8 cellular contexts compared by ENCODE assay signal in the genomic region with DNA sequence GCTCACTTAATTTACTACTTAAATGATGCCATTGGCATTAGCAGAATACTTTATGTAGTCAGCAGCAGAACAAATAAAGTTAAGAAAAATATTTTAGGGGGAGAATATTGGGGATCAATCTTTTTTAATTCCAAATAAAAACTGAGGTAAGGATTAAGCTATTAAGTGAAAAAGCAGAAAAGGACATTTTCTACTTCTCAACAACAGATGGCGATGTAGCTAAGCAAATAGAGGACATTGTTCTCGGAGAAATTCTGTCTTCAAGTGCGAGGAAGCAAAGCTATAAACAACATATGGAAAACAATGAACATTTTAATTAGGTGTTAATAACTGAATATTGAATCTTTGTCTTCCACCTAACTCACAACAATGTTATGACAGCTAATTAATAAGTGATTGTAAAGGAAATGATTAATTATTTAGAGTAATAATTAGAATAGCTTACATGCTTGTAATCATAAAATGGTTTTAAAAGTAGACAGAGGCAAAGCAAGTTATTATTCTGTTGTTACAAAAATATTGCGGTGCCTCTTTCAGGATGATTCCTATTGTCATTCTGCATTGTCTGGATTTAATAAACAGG. TPM values are rescaled to one million over a fixed set of nuclear protein-coding genes. Genes with fewer than 3 reads are reported as not detected.
DNase-seq lines count a peak whose midpoint lies in the region; ATAC-seq, FAIRE-seq and TF ChIP-seq lines count a peak whose summit lies in the region.

No MANE protein-coding gene starts in this region.

- no peak overlapping the region for H3K27ac ChIP-seq in 22Rv1
- no peak overlapping the region for H3K27ac ChIP-seq in astrocyte (ENCODE audit: low read depth, low read length)

- peaks cover 32% of the 10 kb centered on the region for H3K4me1 Mint-ChIP-seq in astrocyte (ENCODE audit: low read depth, unreplicated experiment)
- H3K4me1 Mint-ChIP-seq in stimulated activated naive CD8-positive, alpha-beta T cell treated with anti-CD3 and anti-CD28 coated beads, Interleukin-15, amount 100 ng/mL, for 72 hours = peaks cover 7% of the 10 kb centered on the region
- peaks cover 4% of the 10 kb centered on the region for H3K4me1 Mint-ChIP-seq in activated T-cell treated with anti-CD3 and anti-CD28 coated beads, Interleukin-2, amount 50 U/mL, for 24 hours (ENCODE audit: low read depth)

- H2AFZ ChIP-seq in astrocyte (ENCODE audit: low read depth, low read length) = no peak overlapping the region

- no peak for ATAC-seq in stimulated activated naive CD8-positive, alpha-beta T cell treated with anti-CD3 and anti-CD28 coated beads, Interleukin-15, amount 100 ng/mL, for 72 hours
- no peak for ATAC-seq in HG03025 (IDR thresholded peaks at IDR 0.05; ENCODE audit: low FRiP score, unreplicated experiment)

- H3K36me3 ChIP-seq in astrocyte (ENCODE audit: insufficient read depth, low read length) = no peaks in the 10 kb centered on the region
- H3K36me3 ChIP-seq in kidney epithelial cell (ENCODE audit: control insufficient read depth, insufficient read depth, low read length) = no peaks in the 10 kb centered on the region

- H3K4me3 ChIP-seq in astrocyte (ENCODE audit: insufficient read depth, low read depth, low read length) (no peak overlapping the region), kidney epithelial cell (ENCODE audit: low read depth, low read length) (no peak overlapping the region)

- H3K9ac ChIP-seq in astrocyte (ENCODE audit: low read length) = no peak overlapping the region

- peaks cover 2% of the 10 kb centered on the region for H3K9me3 Mint-ChIP-seq in astrocyte (ENCODE audit: unreplicated experiment)
- H3K9me3 Mint-ChIP-seq in stimulated activated naive CD8-positive, alpha-beta T cell treated with anti-CD3 and anti-CD28 coated beads, Interleukin-15, amount 100 ng/mL, for 72 hours = no peaks in the 10 kb centered on the region
- H3K9me3 Mint-ChIP-seq in activated T-cell treated with anti-CD3 and anti-CD28 coated beads, Interleukin-2, amount 50 U/mL, for 24 hours = no peaks in the 10 kb centered on the region

- no peaks in the 10 kb centered on the region for H3K36me3 Mint-ChIP-seq in astrocyte (ENCODE audit: low read depth, unreplicated experiment)
- no peaks in the 10 kb centered on the region for H3K36me3 Mint-ChIP-seq in activated T-cell treated with anti-CD3 and anti-CD28 coated beads, Interleukin-2, amount 50 U/mL, for 24 hours (ENCODE audit: low read depth)

- no peaks in the 10 kb centered on the region for H3K79me2 ChIP-seq in astrocyte (ENCODE audit: insufficient read depth, low read length)

- H3K4me3 Mint-ChIP-seq in astrocyte (ENCODE audit: unreplicated experiment) = no peak overlapping the region
- no peak overlapping the region for H3K4me3 Mint-ChIP-seq in stimulated activated naive CD8-positive, alpha-beta T cell treated with anti-CD3 and anti-CD28 coated beads, Interleukin-15, amount 100 ng/mL, for 72 hours
- no peak overlapping the region for H3K4me3 Mint-ChIP-seq in activated T-cell treated with anti-CD3 and anti-CD28 coated beads, Interleukin-2, amount 50 U/mL, for 24 hours

- no peaks in the 10 kb centered on the region for H3K9me3 ChIP-seq in astrocyte (ENCODE audit: insufficient read depth, low read depth, low read length)

- H4K20me1 ChIP-seq in astrocyte (ENCODE audit: insufficient read depth, low read length) = no peaks in the 10 kb centered on the region

- FAIRE-seq in astrocyte (lab: Jason Lieb, UNC) = peak; percentile 47

- DNase-seq in NCI-H146 treated with DMSO at 0.1 percent for 48 hours (lab: John Stamatoyannopoulos, UW; ENCODE audit: unreplicated experiment) = peak; percentile 30
- DNase-seq in astrocyte (ENCODE audit: low read depth) = peak; percentile 35
- DNase-seq in kidney epithelial cell (ENCODE audit: low read depth) = peak; percentile 9
- no peak for DNase-seq in stimulated activated naive CD8-positive, alpha-beta T cell treated with anti-CD3 and anti-CD28 coated beads, Interleukin-15, amount 100 ng/mL, for 72 hours
- no peak for DNase-seq in activated T-cell treated with anti-CD3 and anti-CD28 coated beads, Interleukin-2, amount 50 U/mL, for 24 hours

- no peak overlapping the region for H3K27ac Mint-ChIP-seq in astrocyte (ENCODE audit: unreplicated experiment)
- H3K27ac Mint-ChIP-seq in stimulated activated naive CD8-positive, alpha-beta T cell treated with anti-CD3 and anti-CD28 coated beads, Interleukin-15, amount 100 ng/mL, for 72 hours = no peak overlapping the region
- no peak overlapping the region for H3K27ac Mint-ChIP-seq in activated T-cell treated with anti-CD3 and anti-CD28 coated beads, Interleukin-2, amount 50 U/mL, for 24 hours

- TF ChIP-seq CTCF in 22Rv1 (IDR thresholded peaks at IDR 0.05) (peak; percentile 53), GM12872 (IDR thresholded peaks at IDR 0.05; ENCODE audit: insufficient read depth, low read depth, low read length) (peak; percentile 56; the same call in 2 of the 3 replicates), astrocyte (IDR thresholded peaks at IDR 0.05; ENCODE audit: insufficient read depth, low read depth, low read length) (peak; percentile 67), kidney epithelial cell (IDR thresholded peaks at IDR 0.05; ENCODE audit: insufficient read depth, low read length, poor library complexity, severe bottlenecking) (peak; percentile 55)

- H3K27me3 ChIP-seq in astrocyte (ENCODE audit: insufficient read depth, low read length) (peaks cover 11% of the 10 kb centered on the region), kidney epithelial cell (ENCODE audit: control insufficient read depth, insufficient read depth, low read length) (no peaks in the 10 kb centered on the region)

- H3K27me3 Mint-ChIP-seq in astrocyte (ENCODE audit: low read depth, unreplicated experiment) = peaks cover 10% of the 10 kb centered on the region
- H3K27me3 Mint-ChIP-seq in stimulated activated naive CD8-positive, alpha-beta T cell treated with anti-CD3 and anti-CD28 coated beads, Interleukin-15, amount 100 ng/mL, for 72 hours = peaks cover 86% of the 10 kb centered on the region
- peaks cover 69% of the 10 kb centered on the region for H3K27me3 Mint-ChIP-seq in activated T-cell treated with anti-CD3 and anti-CD28 coated beads, Interleukin-2, amount 50 U/mL, for 24 hours

- H3K4me2 ChIP-seq in astrocyte (ENCODE audit: low read length) = peak overlapping the region; percentile 57

- peaks cover 6% of the 10 kb centered on the region for H3K4me1 ChIP-seq in astrocyte (ENCODE audit: insufficient read depth, low read length)

RNA-seq across cellular contexts. Expression of gene CCDC93, which starts 32.8 kb away (rescaled TPM):
- total RNA-seq in astrocyte (28.7 and 29.1 TPM in 2 replicates), kidney epithelial cell (33.6 and 47.0 TPM in 2 replicates)

RNA-seq across cellular contexts. Expression of gene INSIG2, which starts 41.6 kb away (rescaled TPM):
- 32.2 and 33.7 TPM in 2 replicates for total RNA-seq in astrocyte
- 16.6 and 17.1 TPM in 2 replicates for total RNA-seq in kidney epithelial cell

Comparison
In these comparisons a context has a peak if more than half of its experiments do, and no peak if none do; other contexts are left out.
1. DNase-seq: peak in NCI-H146 treated with DMSO at 0.1 percent for 48 hours (single experiment), astrocyte (single experiment) and kidney epithelial cell (single experiment); none in stimulated activated naive CD8-positive, alpha-beta T cell treated with anti-CD3 and anti-CD28 coated beads, Interleukin-15, amount 100 ng/mL, for 72 hours (0 of 2) and activated T-cell treated with anti-CD3 and anti-CD28 coated beads, Interleukin-2, amount 50 U/mL, for 24 hours (single experiment).
2. Peak in every context shown above with its lines, with median percentiles within 50 percentile points of each other: CTCF ChIP-seq.